8 cellular contexts compared by ENCODE assay signal in genomic region chr15:89017370-89018066, GRCh38.
DNase-seq lines count a peak whose midpoint lies in the region; ATAC-seq, FAIRE-seq and TF ChIP-seq lines count a peak whose summit lies in the region.

No MANE protein-coding gene starts in this region.

- ATAC-seq in gastroesophageal sphincter = peak; percentile 74

- WGBS in gastroesophageal sphincter (ENCODE audit: low coverage in 1 of 2), 2 donors = 0 to 3% methylated on average over 4 to 26 of the region's 38 CpGs
- WGBS in stomach, 5 donors = 3 to 7% (median 5%) methylated on average over 38 of the region's 38 CpGs

- H3K4me3 ChIP-seq in AG09309 (ENCODE audit: control insufficient read depth, low read depth, low read length) (peak overlapping the region; percentile 32), Karpas-422 (ENCODE audit: low read length) (peak overlapping the region; percentile 39; the same call in 1 of the 2 replicates), SJCRH30 (peak overlapping the region; percentile 33), gastroesophageal sphincter (peak overlapping the region; percentile 4 to 38), neutrophil (ENCODE audit: low read depth in 1 of 2, low read length in 1 of 2) (no peak overlapping the region), stomach (peak overlapping the region; percentile 16 to 28 (median 20))

- H3K9me3 ChIP-seq in Karpas-422 (ENCODE audit: low read length) (peaks cover 3% of the 10 kb centered on the region; the same call in 1 of the 2 replicates), SJCRH30 (replicated peaks) (peaks cover 7% of the 10 kb centered on the region; the same call in 1 of the 2 replicates), gastroesophageal sphincter (no peaks in the 10 kb centered on the region), neutrophil (no peaks in the 10 kb centered on the region), stomach (no peaks in the 10 kb centered on the region)

- intact Hi-C loops in stomach (cut with DNase I; ENCODE audit: low total_unique reads) = loop anchor here (5.0 kb wide), 1 partner anchor 115 kb away; no protein-coding TSS in a partner anchor

- H3K79me2 ChIP-seq in Karpas-422 (ENCODE audit: low read length) = no peaks in the 10 kb centered on the region

- peak; percentile 35 for DNase-seq in AG09309 (ENCODE audit: low read depth)
- DNase-seq in GM19239 (ENCODE audit: insufficient read length, low spot score) = peak; percentile 46
- DNase-seq in Karpas-422 = peak; percentile 90
- peak; percentile 73 to 87 for DNase-seq in SJCRH30
- DNase-seq in activated naive CD4-positive, alpha-beta T cell (lab: John Stamatoyannopoulos, UW) = peak; percentile 65 to 87 (median 76)
- peak; percentile 77 for DNase-seq in stomach

- peak overlapping the region; percentile 58 for H3K4me2 ChIP-seq in Karpas-422 (ENCODE audit: low read depth, low read length, poor library complexity, severe bottlenecking)

- no peak for FAIRE-seq in GM19239 (lab: Jason Lieb, UNC)

- H3K9ac ChIP-seq in Karpas-422 (ENCODE audit: low read length) = peak overlapping the region; percentile 38

- TF ChIP-seq EP300 in gastroesophageal sphincter (IDR thresholded peaks at IDR 0.05) (no peak), stomach (IDR thresholded peaks at IDR 0.05) (peak; percentile 54)

- H3K27me3 ChIP-seq in Karpas-422 (ENCODE audit: low read length) (peaks cover 5% of the 10 kb centered on the region; the same call in 1 of the 2 replicates), SJCRH30 (no peaks in the 10 kb centered on the region), gastroesophageal sphincter (no peaks in the 10 kb centered on the region), neutrophil (peaks cover 31% of the 10 kb centered on the region), stomach (peaks cover 0 to 11% (median 4%) of the 10 kb centered on the region in 3 donors)

- H3K36me3 ChIP-seq in Karpas-422 (ENCODE audit: insufficient read depth, low read length) (no peaks in the 10 kb centered on the region), SJCRH30 (no peaks in the 10 kb centered on the region), gastroesophageal sphincter (no peaks in the 10 kb centered on the region), neutrophil (no peaks in the 10 kb centered on the region), stomach (no peaks in the 10 kb centered on the region)

- no peaks in the 10 kb centered on the region for H4K20me1 ChIP-seq in Karpas-422 (ENCODE audit: insufficient read depth, low read depth, low read length)

- H3K9me2 ChIP-seq in Karpas-422 (replicated peaks; ENCODE audit: insufficient read depth, low read length) = no peaks in the 10 kb centered on the region

- TF ChIP-seq POLR2A in gastroesophageal sphincter (IDR thresholded peaks at IDR 0.05) (no peak), stomach (IDR thresholded peaks at IDR 0.05) (no peak)

- H3K4me1 ChIP-seq in Karpas-422 (ENCODE audit: low read length) (peaks cover 8% of the 10 kb centered on the region), SJCRH30 (0 out of 2 replicates have a peak, but pooled peaks cover 3% of the 10 kb centered on the region), gastroesophageal sphincter (peaks cover 6 to 65% (median 19%) of the 10 kb centered on the region in 3 donors), neutrophil (ENCODE audit: control insufficient read depth in 1 of 2, insufficient read depth in 1 of 2, low read depth in 1 of 2, low read length in 1 of 2) (peaks cover 0 to 6% of the 10 kb centered on the region in 2 experiments), stomach (peaks cover 6 to 40% (median 18%) of the 10 kb centered on the region in 4 donors)

- H3K27ac ChIP-seq in Karpas-422 (ENCODE audit: low read length) = no peak overlapping the region
- no peak overlapping the region for H3K27ac ChIP-seq in SJCRH30
- H3K27ac ChIP-seq in gastroesophageal sphincter = peak overlapping the region; percentile 60 to 91 (median 86)
- H3K27ac ChIP-seq in neutrophil = no peak overlapping the region
- H3K27ac ChIP-seq in stomach = peak overlapping the region in 4 of 5 donors; percentile 31 to 82 (median 62)

- TF ChIP-seq CTCF in AG09309 (IDR thresholded peaks at IDR 0.05; ENCODE audit: control insufficient read depth, insufficient read depth, low read depth, low read length, missing control alignments) (peak; percentile 90), gastroesophageal sphincter (IDR thresholded peaks at IDR 0.05) (peak; percentile 64 to 88 (median 78)), neutrophil (IDR thresholded peaks at IDR 0.05) (peak; percentile 19), stomach (IDR thresholded peaks at IDR 0.05) (peak in 5 of 7 experiments; percentile 60 to 83 (median 67))

- peak overlapping the region; percentile 61; the same call in 1 of the 2 replicates for H2AFZ ChIP-seq in Karpas-422 (ENCODE audit: low read length)

Comparison
In these comparisons a context has a peak if more than half of its experiments do, and no peak if none do; other contexts are left out.
1. DNase-seq: peak in every context shown above with its lines; median percentile 90 in Karpas-422; 80 in SJCRH30; 77 in stomach; 76 in activated naive CD4-positive, alpha-beta T cell; 46 in GM19239; 35 in AG09309.
2. H3K4me3 ChIP-seq: peak in AG09309 (single experiment), Karpas-422 (single experiment), SJCRH30 (single experiment), gastroesophageal sphincter (2 of 2) and stomach (4 of 4); none in neutrophil (0 of 2).
3. CTCF ChIP-seq: peak in every context shown above with its lines; median percentile 90 in AG09309; 78 in gastroesophageal sphincter; 67 in stomach; 19 in neutrophil.
4. H3K27ac ChIP-seq: peak in gastroesophageal sphincter (4 of 4) and stomach (4 of 5); none in Karpas-422 (single experiment), SJCRH30 (single experiment) and neutrophil (single experiment).